8 cellular contexts compared by ENCODE assay signal in the genomic region with DNA sequence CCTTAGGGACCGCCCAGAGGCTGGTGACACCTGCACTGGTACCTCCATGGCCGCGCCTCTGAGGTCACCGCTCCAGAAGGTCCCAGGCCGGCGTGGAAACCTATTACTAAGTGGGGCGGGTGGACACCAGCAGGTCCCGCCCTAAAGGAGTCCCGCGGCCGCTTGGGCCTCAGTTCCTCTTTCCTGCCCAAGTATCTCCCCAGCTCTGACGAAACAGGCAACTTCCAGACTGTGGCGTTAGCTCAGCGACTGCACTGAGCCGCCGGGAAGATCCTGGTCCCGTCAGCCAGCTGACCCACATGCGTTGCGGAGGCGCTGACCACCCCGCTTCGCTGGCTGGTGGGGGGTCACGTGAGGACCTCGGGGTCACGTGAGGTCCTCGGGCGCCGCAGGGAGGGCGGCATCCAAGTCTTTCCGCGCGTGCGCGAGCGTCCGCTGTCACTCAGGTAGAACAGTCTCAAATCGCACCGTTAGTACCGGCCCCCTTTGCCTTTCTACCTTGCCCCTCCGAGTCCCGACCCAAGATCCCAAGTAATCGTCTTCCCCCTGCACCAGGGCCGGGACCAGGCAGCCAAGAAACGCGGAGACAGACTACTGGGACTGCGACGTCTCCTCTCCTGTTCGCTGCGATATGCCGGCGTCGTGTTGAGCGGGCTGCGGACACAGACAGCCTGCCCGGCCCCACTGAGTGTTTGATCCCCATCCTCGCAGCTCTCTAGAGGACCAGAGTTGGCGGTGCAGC. TPM values are rescaled to one million over a fixed set of nuclear protein-coding genes. Genes with fewer than 3 reads are reported as not detected.
DNase-seq lines count a peak whose midpoint lies in the region; ATAC-seq, FAIRE-seq and TF ChIP-seq lines count a peak whose summit lies in the region.

No MANE protein-coding gene starts in this region.

- 5 to 6% methylated on average over 51 to 57 of the region's 57 CpGs for WGBS in GM23248 (ENCODE audit: low coverage in 1 of 2, low lambda C conversion rate in 2 of 2, missing lambda C conversion rate in 2 of 2), 2 experiments
- 2% methylated on average over 24 of the region's 57 CpGs for WGBS in SK-N-SH (ENCODE audit: low lambda C conversion rate)
- 0% methylated on average over 11 of the region's 57 CpGs for WGBS in prostate gland

- TF ChIP-seq EP300 in SK-N-SH (IDR thresholded peaks at IDR 0.05; ENCODE audit: borderline replicate concordance in 1 of 2, low read depth in 1 of 2, low read length in 1 of 2), result peak in 1 of 2 experiments; percentile 18; a peak in 1 of 4 replicates

- H2AFZ ChIP-seq in GM23248 (peak overlapping the region; percentile 98), Loucy (ENCODE audit: low read length) (peak overlapping the region; percentile 99), SK-N-SH (ENCODE audit: low read depth) (peak overlapping the region; percentile 95)

- no peaks in the 10 kb centered on the region for H3K36me3 Mint-ChIP-seq in activated naive CD8-positive, alpha-beta T cell

- H3K36me3 ChIP-seq in GM23248 (ENCODE audit: low read depth) (no peaks in the 10 kb centered on the region), Loucy (ENCODE audit: insufficient read depth, low read length) (no peaks in the 10 kb centered on the region), SK-N-SH (replicated peaks in 1 of 2; ENCODE audit: control insufficient read depth in 1 of 2, insufficient read depth in 2 of 2, low read length in 1 of 2) (no peaks in the 10 kb centered on the region), prostate gland (no peaks in the 10 kb centered on the region)

- no peaks in the 10 kb centered on the region for H3K27me3 ChIP-seq in GM23248 (replicated peaks; ENCODE audit: insufficient read depth)
- H3K27me3 ChIP-seq in Loucy (ENCODE audit: insufficient read depth, low read length, poor library complexity, severe bottlenecking), result no peaks in the 10 kb centered on the region
- H3K27me3 ChIP-seq in SK-N-SH (ENCODE audit: insufficient read depth), result no peaks in the 10 kb centered on the region
- H3K27me3 ChIP-seq in prostate gland (replicated peaks; ENCODE audit: insufficient read depth), result no peaks in the 10 kb centered on the region

- intact Hi-C loops in left cardiac atrium (cut with DNase I), result no loop called here
- intact Hi-C loops in prostate gland (cut with DNase I), result no loop called here

- H3K79me2 ChIP-seq in GM23248 (ENCODE audit: insufficient read depth) (no peaks in the 10 kb centered on the region), Loucy (ENCODE audit: insufficient read depth, low read length) (no peaks in the 10 kb centered on the region), SK-N-SH (ENCODE audit: insufficient read depth) (no peaks in the 10 kb centered on the region)

- H3K27me3 Mint-ChIP-seq in activated naive CD8-positive, alpha-beta T cell, result no peaks in the 10 kb centered on the region

- in situ Hi-C loops in GM23248 (cut with MboI), result no loop called here

- H3K4me3 ChIP-seq in GM23248, result peak overlapping the region; percentile 73
- H3K4me3 ChIP-seq in Loucy (ENCODE audit: low read length, poor library complexity, severe bottlenecking), result peak overlapping the region; percentile 92
- H3K4me3 ChIP-seq in SK-N-SH (ENCODE audit: low read depth in 2 of 2, low read length in 1 of 2), result peak overlapping the region; percentile 65 to 68
- H3K4me3 ChIP-seq in prostate gland, result peak overlapping the region; percentile 40 to 42

- no peak for FAIRE-seq in urothelium cell line (lab: Jason Lieb, UNC)

- H4K20me1 ChIP-seq in GM23248 (ENCODE audit: insufficient read depth) (no peaks in the 10 kb centered on the region), Loucy (ENCODE audit: insufficient read depth, low read length, poor library complexity, severe bottlenecking) (no peaks in the 10 kb centered on the region), SK-N-SH (ENCODE audit: insufficient read depth) (no peaks in the 10 kb centered on the region)

- peak; percentile 95 to 97 for ATAC-seq in left cardiac atrium

- peaks cover 7% of the 10 kb centered on the region for H3K4me1 Mint-ChIP-seq in activated naive CD8-positive, alpha-beta T cell (ENCODE audit: low read depth)

- H3K9me3 Mint-ChIP-seq in activated naive CD8-positive, alpha-beta T cell (ENCODE audit: low read depth), result no peaks in the 10 kb centered on the region

- CTCF ChIA-PET in SK-N-SH (lab: Yijun Ruan, JAX), result interaction anchor here (1.5 to 2.1 kb wide), 2 partner anchors 119 to 143 kb away, joined by 4 to 5 read pairs; no protein-coding TSS in a partner anchor

- no peaks in the 10 kb centered on the region for H3F3A ChIP-seq in GM23248 (ENCODE audit: insufficient read depth)
- no peaks in the 10 kb centered on the region for H3F3A ChIP-seq in Loucy (ENCODE audit: low read depth)
- H3F3A ChIP-seq in SK-N-SH (replicated peaks; ENCODE audit: insufficient read depth), result peaks cover 4% of the 10 kb centered on the region

- peak overlapping the region; percentile 91 for H3K27ac Mint-ChIP-seq in activated naive CD8-positive, alpha-beta T cell

- TF ChIP-seq POLR2A in prostate gland (IDR thresholded peaks at IDR 0.05), result peak; percentile 23

- H3K27ac ChIP-seq in GM23248, result no peak overlapping the region
- H3K27ac ChIP-seq in SK-N-SH (ENCODE audit: low read depth in 2 of 2, low read length in 1 of 2), result peak overlapping the region; percentile 31 to 77; a peak in 3 of 4 replicates
- peak overlapping the region; percentile 77 to 78 for H3K27ac ChIP-seq in prostate gland

- H3K4me2 ChIP-seq in GM23248 (ENCODE audit: unreplicated experiment) (peak overlapping the region; percentile 84), Loucy (ENCODE audit: low read depth, low read length, poor library complexity, severe bottlenecking) (peak overlapping the region; percentile 83), SK-N-SH (peak overlapping the region; percentile 93)

- peak overlapping the region; percentile 71 for H3K9ac ChIP-seq in GM23248
- peak overlapping the region; percentile 74 for H3K9ac ChIP-seq in Loucy (ENCODE audit: low read depth, low read length, poor library complexity, severe bottlenecking)
- H3K9ac ChIP-seq in SK-N-SH, result peak overlapping the region; percentile 64

- TF ChIP-seq CTCF in Loucy (conservative IDR thresholded peaks at IDR 0.05; ENCODE audit: low read length) (no peak), SK-N-SH (IDR thresholded peaks at IDR 0.05) (no peak), prostate gland (IDR thresholded peaks at IDR 0.05) (no peak)

- H3K4me3 Mint-ChIP-seq in activated naive CD8-positive, alpha-beta T cell, result peak overlapping the region; percentile 91

- H3K4me1 ChIP-seq in GM23248 (ENCODE audit: insufficient read depth), result no peaks in the 10 kb centered on the region
- H3K4me1 ChIP-seq in Loucy (ENCODE audit: insufficient read depth, low read length, poor library complexity, severe bottlenecking), result peaks cover 14% of the 10 kb centered on the region
- H3K4me1 ChIP-seq in SK-N-SH (ENCODE audit: control insufficient read depth in 1 of 2, insufficient read depth in 2 of 2, low read depth in 1 of 2, low read length in 1 of 2), result peaks cover 0 to 8% of the 10 kb centered on the region in 2 experiments; a peak in 1 of 4 replicates
- no peaks in the 10 kb centered on the region for H3K4me1 ChIP-seq in prostate gland (replicated peaks)

- TF ChIP-seq RAD21 in SK-N-SH (IDR thresholded peaks at IDR 0.05; ENCODE audit: low read length), result no peak

- no peaks in the 10 kb centered on the region for H3K9me3 ChIP-seq in GM23248 (ENCODE audit: low read depth)
- no peaks in the 10 kb centered on the region for H3K9me3 ChIP-seq in Loucy (ENCODE audit: insufficient read depth, low read depth, low read length)
- H3K9me3 ChIP-seq in SK-N-SH, result no peaks in the 10 kb centered on the region
- no peaks in the 10 kb centered on the region for H3K9me3 ChIP-seq in prostate gland

- POLR2A ChIA-PET in SK-N-SH (lab: Yijun Ruan, JAX), result no interaction called here

- no peaks in the 10 kb centered on the region for H3K9me2 ChIP-seq in GM23248 (ENCODE audit: insufficient read depth)
- H3K9me2 ChIP-seq in Loucy (replicated peaks; ENCODE audit: low read depth, low read length), result no peaks in the 10 kb centered on the region
- no peaks in the 10 kb centered on the region for H3K9me2 ChIP-seq in SK-N-SH

- DNase-seq in EL (peak; percentile 72), GM23248 (peak; percentile 87), SK-N-SH (peak; percentile 97), left cardiac atrium (peak; percentile 90), prostate gland (ENCODE audit: low spot score) (peak; percentile 62), urothelium cell line (ENCODE audit: low spot score) (peak; percentile 87)

TF ChIP-seq in SK-N-SH, 30 proteins besides CTCF, POLR2A, EP300 and RAD21 (continues in another document):
- TF ChIP-seq MEF2A (IDR thresholded peaks at IDR 0.05; ENCODE audit: borderline replicate concordance, low read depth), result no peak
- peak; percentile 95 for TF ChIP-seq MXI1 (IDR thresholded peaks at IDR 0.05; ENCODE audit: low read depth, low read length)
- peak; percentile 77; the same call in 1 of the 2 replicates for TF ChIP-seq RCOR1 (IDR thresholded peaks at IDR 0.05; ENCODE audit: low read length)
- TF ChIP-seq, protein P1, sequence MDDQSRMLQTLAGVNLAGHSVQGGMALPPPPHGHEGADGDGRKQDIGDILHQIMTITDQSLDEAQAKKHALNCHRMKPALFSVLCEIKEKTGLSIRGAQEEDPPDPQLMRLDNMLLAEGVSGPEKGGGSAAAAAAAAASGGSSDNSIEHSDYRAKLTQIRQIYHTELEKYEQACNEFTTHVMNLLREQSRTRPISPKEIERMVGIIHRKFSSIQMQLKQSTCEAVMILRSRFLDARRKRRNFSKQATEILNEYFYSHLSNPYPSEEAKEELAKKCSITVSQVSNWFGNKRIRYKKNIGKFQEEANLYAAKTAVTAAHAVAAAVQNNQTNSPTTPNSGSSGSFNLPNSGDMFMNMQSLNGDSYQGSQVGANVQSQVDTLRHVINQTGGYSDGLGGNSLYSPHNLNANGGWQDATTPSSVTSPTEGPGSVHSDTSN (IDR thresholded peaks at IDR 0.05), result peak; percentile 92
- no peak for TF ChIP-seq YY1 (IDR thresholded peaks at IDR 0.05; ENCODE audit: low read depth)
- TF ChIP-seq POLR2AphosphoS5 (IDR thresholded peaks at IDR 0.05; ENCODE audit: low read depth, low read length), result peak; percentile 89
- TF ChIP-seq NFIC (IDR thresholded peaks at IDR 0.05; ENCODE audit: borderline replicate concordance), result no peak

RNA-seq across cellular contexts. Expression of a gene that starts 53.7 kb away (rescaled TPM):
- total RNA-seq in GM23248 (2014; rRNA removed; shearing (Covaris generic)), result 20.6 TPM in 2 replicates
- polyA plus RNA-seq in GM23248 (2016; fragmentation: Nextera tagmentation; extraction: Ambion mirVana) (12.0 and 14.3 TPM in 2 replicates), SK-N-SH (2012; rRNA removed) (9.4 and 11.4 TPM in 2 replicates)
- polyA plus RNA-seq in SK-N-SH (2012; cell fraction: cytosol; rRNA removed), result 9.4 and 9.8 TPM in 2 replicates
- 19.1 and 31.2 TPM in 2 replicates for polyA plus RNA-seq in SK-N-SH (2012; cell fraction: nucleus; rRNA removed)
- total RNA-seq in left cardiac atrium (10 to 100 TPM; 13.2 to 18.1 TPM), prostate gland (10 to 100 TPM; 18.1 to 27.7 TPM)

RNA-seq across cellular contexts. Expression of a gene that starts 58.5 kb away (rescaled TPM):
- 0.11 TPM in 1 of 2 replicates, not detected in the other for total RNA-seq in GM23248 (2014; rRNA removed; shearing (Covaris generic))
- polyA plus RNA-seq in GM23248 (2016; fragmentation: Nextera tagmentation; extraction: Ambion mirVana) (0.35 and 0.48 TPM in 2 replicates), SK-N-SH (2012; rRNA removed) (4.1 TPM in 2 replicates)
- polyA plus RNA-seq in SK-N-SH (2012; cell fraction: cytosol; rRNA removed), result 2.9 and 3.8 TPM in 2 replicates
- 3.4 and 4.8 TPM in 2 replicates for polyA plus RNA-seq in SK-N-SH (2012; cell fraction: nucleus; rRNA removed)
- total RNA-seq in left cardiac atrium (under 1 TPM; 0.21 to 0.24 TPM), prostate gland (1 to 10 TPM; 2.7 to 4.0 TPM)

Comparison
In these comparisons a context has a peak if more than half of its experiments do, and no peak if none do; other contexts are left out.
1. H3K4me3 ChIP-seq: peak in every context shown above with its lines; median percentile 92 in Loucy; 73 in GM23248; 66 in SK-N-SH; 41 in prostate gland.